ENCODE assay signal across 15 cellular contexts in the genomic region with DNA sequence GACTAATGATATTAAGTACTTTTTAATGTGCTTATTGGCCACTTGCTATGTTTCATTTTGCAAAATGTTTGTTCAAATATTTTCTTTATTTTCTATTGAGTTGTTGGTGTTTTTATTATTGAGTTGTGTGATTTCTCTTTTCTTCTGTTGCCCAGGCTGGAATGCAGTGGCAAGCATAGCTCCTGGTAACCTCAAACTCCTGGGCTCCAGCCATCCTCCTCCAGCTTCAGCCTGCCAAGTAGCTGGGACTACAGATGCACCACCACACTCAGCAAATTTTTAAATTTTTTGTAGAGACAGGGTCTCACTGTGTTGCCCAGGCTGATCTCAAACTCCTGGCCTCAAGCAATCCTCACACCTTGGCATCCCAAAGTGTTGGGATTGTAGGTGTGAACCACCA.
A peak's percentile ranks its signal among the peaks of the same experiment; 100 is the strongest.
DNase-seq lines count a peak whose midpoint lies in the region; ATAC-seq lines count a peak whose summit lies in the region.
"Had no signal": no experiment of that assay in that cellular context is flagged by ENCODE, and none has a peak within 500 bp of the region (broad histone marks: within the 10 kb centered on the region; RNA-seq: fewer than 3 reads in every experiment).

No MANE protein-coding gene starts in this region.

- intact Hi-C loops in posterior cingulate gyrus (cut with DNase I), result loop anchor here (10.0 kb wide), 1 partner anchor 1156 kb away; no protein-coding TSS in a partner anchor

- ATAC-seq in GM19452 (IDR thresholded peaks at IDR 0.05; ENCODE audit: unreplicated experiment), result no peak
- ATAC-seq: GM23338, HCT116 had no signal

- DNase-seq in NCI-H446 treated with DMSO at 0.1 percent for 48 hours (lab: John Stamatoyannopoulos, UW), result peak; percentile 16
- DNase-seq in astrocyte of the hippocampus (ENCODE audit: low read depth, low spot score), result peak; percentile 80
- DNase-seq in globus pallidus (ENCODE audit: low spot score), result peak; percentile 16
- DNase-seq in activated CD4-positive, alpha-beta T cell treated with anti-CD3 and anti-CD28 coated beads for 1 hour, result no peak
- DNase-seq in posterior cingulate gyrus, result no peak
- DNase-seq: Calu3; CD4-positive, alpha-beta memory T cell; COR-L47; DMS79; EL; GF-D8; H9 had no signal

Comparison
In these comparisons a context has a peak if more than half of its experiments do, and no peak if none do; other contexts are left out.
1. DNase-seq: peak in NCI-H446 treated with DMSO at 0.1 percent for 48 hours (single experiment), astrocyte of the hippocampus (single experiment) and globus pallidus (single experiment); none in activated CD4-positive, alpha-beta T cell treated with anti-CD3 and anti-CD28 coated beads for 1 hour (single experiment) and posterior cingulate gyrus (0 of 10).